Comparison of ENCODE assay signal across 8 cellular contexts in the genomic region with DNA sequence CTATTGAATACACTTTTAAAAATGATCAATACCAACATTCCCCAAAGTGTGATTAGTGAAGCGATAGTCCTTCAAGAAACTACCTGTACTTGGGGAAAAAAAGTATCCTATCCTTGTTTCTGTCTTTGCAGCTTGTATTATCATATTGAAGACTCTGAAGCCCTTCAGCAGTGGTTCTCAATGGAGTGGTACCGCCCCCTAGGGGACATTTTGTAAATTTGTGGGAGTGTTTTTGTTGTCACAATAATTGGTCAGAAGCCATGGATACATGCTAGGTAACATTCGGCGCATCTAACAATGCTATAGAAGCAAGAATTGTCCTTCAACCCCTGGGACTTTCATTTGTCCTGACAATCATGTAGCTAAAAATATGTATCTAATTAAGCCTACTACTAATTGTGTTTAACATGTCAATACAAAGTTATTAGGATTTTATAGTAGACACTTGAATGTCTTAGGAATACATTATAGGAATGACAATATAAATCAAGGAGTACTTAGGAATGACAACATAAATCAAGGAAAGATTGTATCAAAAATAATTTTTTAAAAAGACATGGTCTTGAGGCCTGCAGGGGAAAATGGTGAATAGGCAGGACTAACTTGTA. TPM values are rescaled to one million over a fixed set of nuclear protein-coding genes. Genes with fewer than 3 reads are reported as not detected.
DNase-seq lines count a peak whose midpoint lies in the region; ATAC-seq and TF ChIP-seq lines count a peak whose summit lies in the region.

No MANE protein-coding gene starts in this region.

- H3K9me2 ChIP-seq in Loucy (replicated peaks; ENCODE audit: low read depth, low read length) = no peaks in the 10 kb centered on the region

- H3K23ac ChIP-seq in neuronal stem cell (ENCODE audit: low read depth, low read length, poor library complexity) = no peak overlapping the region

- peaks cover 15% of the 10 kb centered on the region for H3K9me3 Mint-ChIP-seq in T-helper 2 cell treated with Interferon-gamma antibody and Interleukin-4, amounts not matched to agents 5 μg/mL and 100 μg/mL, for 36 hours
- peaks cover 12% of the 10 kb centered on the region for H3K9me3 Mint-ChIP-seq in stimulated activated memory B cell treated with anti-CD40 and anti-IgM and Interleukin-4, amounts not matched to agents 10 μg/mL and 1 μg/mL and 100 μg/mL, for 72 hours

- no peak overlapping the region for H3K4me3 ChIP-seq in Loucy (ENCODE audit: low read length, poor library complexity, severe bottlenecking)
- H3K4me3 ChIP-seq in epithelial cell of proximal tubule (ENCODE audit: low read depth, low read length) = no peak overlapping the region
- H3K4me3 ChIP-seq in neuronal stem cell (ENCODE audit: low read length in 2 of 2) = no peak overlapping the region

- H4K8ac ChIP-seq in neuronal stem cell (ENCODE audit: low read depth, low read length) = no peak overlapping the region

- no peak overlapping the region for H2BK12ac ChIP-seq in neuronal stem cell (ENCODE audit: low read length)

- DNase-seq in activated CD4-positive, CD25-positive, alpha-beta regulatory T cell treated with anti-CD3 and anti-CD28 coated beads, Interleukin-2, amount 50 U/mL, for 16 hours (ENCODE audit: low read depth, low spot score) = peak; percentile 12
- peak; percentile 10 for DNase-seq in T-helper 2 cell treated with Interferon-gamma antibody and Interleukin-4, amounts not matched to agents 5 μg/mL and 100 μg/mL, for 36 hours (ENCODE audit: low spot score)
- no peak for DNase-seq in epithelial cell of proximal tubule (ENCODE audit: low read depth)
- DNase-seq in neuronal stem cell (ENCODE audit: low spot score) = peak; percentile 18

- H2BK120ac ChIP-seq in neuronal stem cell (ENCODE audit: low read depth, low read length) = no peak overlapping the region

- H2BK5ac ChIP-seq in neuronal stem cell (ENCODE audit: low read length) = no peak overlapping the region

- H3K14ac ChIP-seq in neuronal stem cell (ENCODE audit: low read length) = no peak overlapping the region

- H3K79me1 ChIP-seq in neuronal stem cell (ENCODE audit: low read depth, low read length) = no peaks in the 10 kb centered on the region

- H4K91ac ChIP-seq in neuronal stem cell (ENCODE audit: low read depth, low read length, poor library complexity) = no peak overlapping the region

- WGBS in neuronal stem cell (ENCODE audit: extremely low coverage in 2 of 2, insufficient read length in 2 of 2, insufficient replicate concordance in 1 of 2), 2 donors = no CpG with 5 or more reads among the region's 4 CpGs

- no peaks in the 10 kb centered on the region for H3K79me2 ChIP-seq in Loucy (ENCODE audit: insufficient read depth, low read length)

- no peaks in the 10 kb centered on the region for H3K27me3 Mint-ChIP-seq in T-helper 2 cell treated with Interferon-gamma antibody and Interleukin-4, amounts not matched to agents 5 μg/mL and 100 μg/mL, for 36 hours (ENCODE audit: low read depth)
- H3K27me3 Mint-ChIP-seq in stimulated activated memory B cell treated with anti-CD40 and anti-IgM and Interleukin-4, amounts not matched to agents 10 μg/mL and 1 μg/mL and 100 μg/mL, for 72 hours = no peaks in the 10 kb centered on the region

- H3K9me3 ChIP-seq in Loucy (ENCODE audit: insufficient read depth, low read depth, low read length) = no peaks in the 10 kb centered on the region
- peaks cover 0 to 16% of the 10 kb centered on the region in 2 donors for H3K9me3 ChIP-seq in neuronal stem cell (replicated peaks in 1 of 2; ENCODE audit: control insufficient read depth in 2 of 2, insufficient read depth in 1 of 2, low read depth in 1 of 2, low read length in 2 of 2)

- no peak overlapping the region for H3K27ac Mint-ChIP-seq in T-helper 2 cell treated with Interferon-gamma antibody and Interleukin-4, amounts not matched to agents 5 μg/mL and 100 μg/mL, for 36 hours
- no peak overlapping the region for H3K27ac Mint-ChIP-seq in stimulated activated memory B cell treated with anti-CD40 and anti-IgM and Interleukin-4, amounts not matched to agents 10 μg/mL and 1 μg/mL and 100 μg/mL, for 72 hours

- H3F3A ChIP-seq in Loucy (ENCODE audit: low read depth) = no peaks in the 10 kb centered on the region

- no peak overlapping the region for H2AK5ac ChIP-seq in neuronal stem cell (ENCODE audit: low read depth, low read length)

- H3K18ac ChIP-seq in neuronal stem cell (ENCODE audit: low read length) = no peak overlapping the region

- no peak for ATAC-seq in activated CD4-positive, CD25-positive, alpha-beta regulatory T cell treated with anti-CD3 and anti-CD28 coated beads, Interleukin-2, amount 50 U/mL, for 24 hours
- ATAC-seq in GM21526 (IDR thresholded peaks at IDR 0.05; ENCODE audit: low FRiP score, unreplicated experiment) = peak; percentile 83
- no peak for ATAC-seq in stimulated activated memory B cell treated with anti-CD40 and anti-IgM and Interleukin-4, amounts not matched to agents 10 μg/mL and 1 μg/mL and 100 μg/mL, for 72 hours

- H3K9ac ChIP-seq in Loucy (ENCODE audit: low read depth, low read length, poor library complexity, severe bottlenecking) = no peak overlapping the region
- no peak overlapping the region for H3K9ac ChIP-seq in neuronal stem cell (ENCODE audit: low read depth, low read length, poor library complexity)

- H3K4me2 ChIP-seq in Loucy (ENCODE audit: low read depth, low read length, poor library complexity, severe bottlenecking) (no peak overlapping the region), neuronal stem cell (ENCODE audit: insufficient read depth, low read length, poor library complexity, severe bottlenecking) (no peak overlapping the region)

- H3K36me3 Mint-ChIP-seq in T-helper 2 cell treated with Interferon-gamma antibody and Interleukin-4, amounts not matched to agents 5 μg/mL and 100 μg/mL, for 36 hours (ENCODE audit: low read depth) = no peaks in the 10 kb centered on the region
- H3K36me3 Mint-ChIP-seq in stimulated activated memory B cell treated with anti-CD40 and anti-IgM and Interleukin-4, amounts not matched to agents 10 μg/mL and 1 μg/mL and 100 μg/mL, for 72 hours = peaks cover 47% of the 10 kb centered on the region

- no peaks in the 10 kb centered on the region for H3K36me3 ChIP-seq in Loucy (ENCODE audit: insufficient read depth, low read length)
- H3K36me3 ChIP-seq in neuronal stem cell (replicated peaks in 1 of 2; ENCODE audit: control insufficient read depth in 2 of 2, insufficient read depth in 2 of 2, low read length in 2 of 2) = no peaks in the 10 kb centered on the region

- H2BK15ac ChIP-seq in neuronal stem cell (ENCODE audit: low read length) = no peak overlapping the region

- TF ChIP-seq CTCF in Loucy (conservative IDR thresholded peaks at IDR 0.05; ENCODE audit: low read length) (peak; percentile 91), epithelial cell of proximal tubule (conservative IDR thresholded peaks at IDR 0.05; ENCODE audit: low read depth, low read length) (peak; percentile 81)

- H3K4me3 Mint-ChIP-seq in T-helper 2 cell treated with Interferon-gamma antibody and Interleukin-4, amounts not matched to agents 5 μg/mL and 100 μg/mL, for 36 hours = no peak overlapping the region
- no peak overlapping the region for H3K4me3 Mint-ChIP-seq in stimulated activated memory B cell treated with anti-CD40 and anti-IgM and Interleukin-4, amounts not matched to agents 10 μg/mL and 1 μg/mL and 100 μg/mL, for 72 hours

- no peak overlapping the region for H2AFZ ChIP-seq in Loucy (ENCODE audit: low read length)
- H2AFZ ChIP-seq in neuronal stem cell (ENCODE audit: low read length) = no peak overlapping the region

- H3K27ac ChIP-seq in neuronal stem cell (replicated peaks; ENCODE audit: low read length) = no peak overlapping the region

- H3K4me1 ChIP-seq in Loucy (ENCODE audit: insufficient read depth, low read length, poor library complexity, severe bottlenecking) = no peaks in the 10 kb centered on the region
- no peaks in the 10 kb centered on the region for H3K4me1 ChIP-seq in neuronal stem cell (ENCODE audit: control insufficient read depth in 2 of 2, insufficient read depth in 1 of 2, low read depth in 1 of 2, low read length in 2 of 2)

- H3K4me1 Mint-ChIP-seq in T-helper 2 cell treated with Interferon-gamma antibody and Interleukin-4, amounts not matched to agents 5 μg/mL and 100 μg/mL, for 36 hours (ENCODE audit: low read depth) = no peaks in the 10 kb centered on the region
- H3K4me1 Mint-ChIP-seq in stimulated activated memory B cell treated with anti-CD40 and anti-IgM and Interleukin-4, amounts not matched to agents 10 μg/mL and 1 μg/mL and 100 μg/mL, for 72 hours = no peaks in the 10 kb centered on the region

- H3K27me3 ChIP-seq in Loucy (ENCODE audit: insufficient read depth, low read length, poor library complexity, severe bottlenecking) (no peaks in the 10 kb centered on the region), neuronal stem cell (ENCODE audit: control insufficient read depth in 3 of 3, insufficient read depth in 3 of 3, low read depth in 1 of 3, low read length in 3 of 3) (no peaks in the 10 kb centered on the region)

- H4K20me1 ChIP-seq in Loucy (ENCODE audit: insufficient read depth, low read length, poor library complexity, severe bottlenecking) = no peaks in the 10 kb centered on the region

- H3K4ac ChIP-seq in neuronal stem cell (ENCODE audit: low read length) = no peak overlapping the region

RNA-seq across cellular contexts. Expression of a gene that starts 53.7 kb away (rescaled TPM):
- 40.2 and 57.8 TPM in 2 replicates for total RNA-seq in epithelial cell of proximal tubule
- polyA plus RNA-seq in neuronal stem cell (2013, experiment 1 of 2) = 24.2 TPM
- polyA plus RNA-seq in neuronal stem cell (2013, experiment 2 of 2) = 23.3 TPM
